8 cellular contexts compared by ENCODE assay signal in the genomic region with DNA sequence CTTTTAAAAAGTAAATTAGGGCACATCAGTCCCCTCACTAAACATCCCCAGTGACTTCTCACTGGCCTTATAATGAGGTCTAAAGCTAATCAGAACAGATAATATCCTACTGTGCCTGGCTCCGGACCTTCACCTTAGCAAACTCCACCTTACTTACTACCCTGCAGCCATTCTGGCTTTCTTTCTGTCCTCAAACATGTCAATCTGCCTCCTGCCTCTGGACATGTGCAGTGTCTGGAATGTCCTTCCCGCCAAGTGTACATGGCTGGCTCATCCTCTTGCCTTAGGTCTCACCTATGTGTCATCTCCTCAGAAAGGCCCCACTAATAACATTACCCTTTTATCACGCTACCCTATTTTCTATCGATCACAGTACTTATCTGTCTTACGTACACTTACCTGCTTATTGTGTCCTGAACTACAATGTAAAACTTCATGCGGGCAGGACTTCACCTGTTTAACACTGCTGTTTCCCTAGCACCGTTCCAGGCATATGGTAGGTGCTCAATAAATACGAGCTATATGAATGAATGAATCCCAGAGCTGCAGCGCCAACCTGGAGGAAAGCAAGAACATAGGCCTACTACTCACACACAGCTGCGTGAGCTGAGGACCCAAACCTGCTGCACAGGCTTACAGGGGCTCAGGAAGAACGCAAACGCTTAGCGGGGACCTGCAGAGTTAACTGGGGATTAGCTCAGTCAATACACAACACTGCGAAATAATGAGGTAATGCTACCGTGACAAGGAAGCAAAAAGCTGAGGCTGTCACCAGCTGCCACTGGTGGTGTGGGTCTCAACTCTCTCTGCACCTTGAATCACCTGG.
DNase-seq lines count a peak whose midpoint lies in the region; ATAC-seq and TF ChIP-seq lines count a peak whose summit lies in the region.

No MANE protein-coding gene starts in this region.

- ATAC-seq in HG02763 (IDR thresholded peaks at IDR 0.05; ENCODE audit: unreplicated experiment), result no peak

- H3K4me1 Mint-ChIP-seq in nephron, result peaks cover 44% of the 10 kb centered on the region

- peaks cover 20% of the 10 kb centered on the region for H3K36me3 Mint-ChIP-seq in nephron (ENCODE audit: low read depth)

- peak overlapping the region; percentile 97 to 99 (median 99) for H3K4me3 Mint-ChIP-seq in nephron

- DNase-seq in GM12864 (ENCODE audit: low read depth) (no peak), NB4 (ENCODE audit: low read depth) (peak; percentile 49), superior temporal gyrus (ENCODE audit: extremely low spot score) (no peak), epidermal melanocyte (ENCODE audit: insufficient read length, low spot score) (no peak), NCI-H1436 treated with DMSO at 0.1 percent for 48 hours (lab: John Stamatoyannopoulos, UW) (no peak)

- H3K4me3 ChIP-seq in GM12864 (ENCODE audit: low read depth, low read length), result peak overlapping the region; percentile 81
- peak overlapping the region; percentile 78 for H3K4me3 ChIP-seq in NB4 (ENCODE audit: low read depth, low read length)

- peaks cover 6% of the 10 kb centered on the region for H3K27me3 Mint-ChIP-seq in nephron (ENCODE audit: low read depth)

- peak overlapping the region; percentile 98 to 99 (median 98) for H3K27ac Mint-ChIP-seq in nephron

- no peak for TF ChIP-seq POLR2A in NB4 (IDR thresholded peaks at IDR 0.05; ENCODE audit: extremely low read depth, insufficient read length)

- H3K27ac ChIP-seq in cingulate gyrus (ENCODE audit: low read depth, low read length), result peak overlapping the region; percentile 94

- no peak for TF ChIP-seq CTCF in GM12864 (IDR thresholded peaks at IDR 0.05; ENCODE audit: low read depth, low read length, missing control alignments)
- no peak for TF ChIP-seq CTCF in NB4 (IDR thresholded peaks at IDR 0.05; ENCODE audit: low read depth, low read length)
- no peak for TF ChIP-seq CTCF in nephron (IDR thresholded peaks at IDR 0.05; ENCODE audit: unreplicated experiment in 3 of 3)

- H3K9me3 Mint-ChIP-seq in nephron, result no peaks in the 10 kb centered on the region
